8 cellular contexts compared by ENCODE assay signal in genomic region chr1:15304708-15305326, GRCh38. TPM values are rescaled to one million over a fixed set of nuclear protein-coding genes. Genes with fewer than 3 reads are reported as not detected.
DNase-seq lines count a peak whose midpoint lies in the region; ATAC-seq, FAIRE-seq and TF ChIP-seq lines count a peak whose summit lies in the region.

No MANE protein-coding gene starts in this region.

- no peaks in the 10 kb centered on the region for H3F3A ChIP-seq in SU-DHL-6 (ENCODE audit: insufficient read depth)

- no peak overlapping the region for H2AFZ ChIP-seq in Karpas-422 (ENCODE audit: low read length)
- no peak overlapping the region for H2AFZ ChIP-seq in SU-DHL-6 (ENCODE audit: low read depth, low read length, severe bottlenecking)

- no peaks in the 10 kb centered on the region for H3K36me3 ChIP-seq in Karpas-422 (ENCODE audit: insufficient read depth, low read length)
- H3K36me3 ChIP-seq in SU-DHL-6 (ENCODE audit: low read length), result no peaks in the 10 kb centered on the region
- no peaks in the 10 kb centered on the region for H3K36me3 ChIP-seq in small intestine (ENCODE audit: control insufficient read depth in 2 of 2, insufficient read depth in 2 of 2, low read length in 2 of 2)

- no peaks in the 10 kb centered on the region for H3K27me3 ChIP-seq in Karpas-422 (ENCODE audit: low read length)
- no peaks in the 10 kb centered on the region for H3K27me3 ChIP-seq in SU-DHL-6 (ENCODE audit: low read length)
- H3K27me3 ChIP-seq in small intestine (ENCODE audit: control insufficient read depth in 2 of 2, insufficient read depth in 2 of 2, low read length in 2 of 2), result no peaks in the 10 kb centered on the region

- no peak for ATAC-seq in HG03520 (IDR thresholded peaks at IDR 0.05; ENCODE audit: unreplicated experiment)
- no peak for ATAC-seq in GM18861 (IDR thresholded peaks at IDR 0.05; ENCODE audit: unreplicated experiment)

- H3K9me3 ChIP-seq in Karpas-422 (ENCODE audit: low read length), result no peaks in the 10 kb centered on the region
- no peaks in the 10 kb centered on the region for H3K9me3 ChIP-seq in SU-DHL-6 (ENCODE audit: insufficient read depth, low read length)
- no peaks in the 10 kb centered on the region for H3K9me3 ChIP-seq in small intestine (ENCODE audit: control insufficient read depth, low read depth)

- DNase-seq in DMS153 (lab: John Stamatoyannopoulos, UW) (peak; percentile 32), Karpas-422 (peak; percentile 81), hypothalamus (lab: John Stamatoyannopoulos, UW) (peak in 32 of 51 donors; percentile 3 to 68 (median 25)), small intestine (peak; percentile 67)
- DNase-seq in activated naive CD8-positive, alpha-beta T cell treated with anti-CD3 and anti-CD28 coated beads, Interleukin-2, amount 50 U/mL, for 16 hours (ENCODE audit: low read depth, low spot score), result peak; percentile 58

- no peak for FAIRE-seq in small intestine (lab: Jason Lieb, UNC)

- H3K4me3 ChIP-seq in Karpas-422 (ENCODE audit: low read length) (no peak overlapping the region), SU-DHL-6 (ENCODE audit: insufficient read depth, low read length, poor library complexity, severe bottlenecking) (no peak overlapping the region), small intestine (ENCODE audit: low read depth in 1 of 2, low read length in 2 of 2) (no peak overlapping the region)

- H3K4me2 ChIP-seq in Karpas-422 (ENCODE audit: low read depth, low read length, poor library complexity, severe bottlenecking), result no peak overlapping the region
- no peak overlapping the region for H3K4me2 ChIP-seq in SU-DHL-6 (ENCODE audit: low read depth, low read length, poor library complexity, severe bottlenecking)

- H3K9ac ChIP-seq in Karpas-422 (ENCODE audit: low read length) (no peak overlapping the region), SU-DHL-6 (ENCODE audit: low read length) (no peak overlapping the region)

- H3K9me2 ChIP-seq in Karpas-422 (replicated peaks; ENCODE audit: insufficient read depth, low read length) (no peaks in the 10 kb centered on the region), SU-DHL-6 (replicated peaks; ENCODE audit: insufficient read depth, low read length) (no peaks in the 10 kb centered on the region)

- no peaks in the 10 kb centered on the region for H3K4me1 ChIP-seq in Karpas-422 (ENCODE audit: low read length)
- H3K4me1 ChIP-seq in small intestine (ENCODE audit: control insufficient read depth in 2 of 2, insufficient read depth in 1 of 2, low read depth in 1 of 2, low read length in 1 of 2), result peaks cover 4 to 10% of the 10 kb centered on the region in 2 donors

- WGBS in small intestine, 3 donors, result 13 to 23% (median 16%) methylated on average over 11 of the region's 11 CpGs

- H3K79me2 ChIP-seq in Karpas-422 (ENCODE audit: low read length) (no peaks in the 10 kb centered on the region), SU-DHL-6 (ENCODE audit: insufficient read depth, low read length) (no peaks in the 10 kb centered on the region)

- no peaks in the 10 kb centered on the region for H4K20me1 ChIP-seq in Karpas-422 (ENCODE audit: insufficient read depth, low read depth, low read length)
- no peaks in the 10 kb centered on the region for H4K20me1 ChIP-seq in SU-DHL-6 (ENCODE audit: low read depth, low read length)

- TF ChIP-seq CTCF in SU-DHL-6 (IDR thresholded peaks at IDR 0.05; ENCODE audit: insufficient read depth, low read length, poor library complexity, severe bottlenecking), result peak; percentile 97

- H3K27ac ChIP-seq in Karpas-422 (ENCODE audit: low read length), result no peak overlapping the region
- H3K27ac ChIP-seq in SU-DHL-6 (ENCODE audit: low read depth, low read length), result no peak overlapping the region
- no peak overlapping the region for H3K27ac ChIP-seq in small intestine (ENCODE audit: low read depth in 1 of 2, low read length in 1 of 2)

RNA-seq across cellular contexts. Expression of gene FHAD1, which starts 57.8 kb away (rescaled TPM):
- total RNA-seq in Karpas-422 (2014; rRNA removed; shearing (Covaris generic); ENCODE audit: low replicate concordance), result 0.45 and 1.2 TPM in 2 replicates
- under 1 TPM; 0.22 to 0.45 (median 0.27) TPM for polyA plus RNA-seq in small intestine

Comparison
In these comparisons a context has a peak if more than half of its experiments do, and no peak if none do; other contexts are left out.
1. DNase-seq: peak in every context shown above with its lines; median percentile 81 in Karpas-422; 67 in small intestine; 58 in activated naive CD8-positive, alpha-beta T cell treated with anti-CD3 and anti-CD28 coated beads, Interleukin-2, amount 50 U/mL, for 16 hours; 32 in DMS153; 25 in hypothalamus.